ENCODE assay signal across 14 cellular contexts in genomic region chr3:32500225-32500624, GRCh38. TPM values are rescaled to one million over a fixed set of nuclear protein-coding genes. Genes with fewer than 3 reads are reported as not detected.
DNase-seq lines count a peak whose midpoint lies in the region; ATAC-seq, FAIRE-seq and TF ChIP-seq lines count a peak whose summit lies in the region.
"Had no signal": no experiment of that assay in that cellular context is flagged by ENCODE, and none has a peak within 500 bp of the region (broad histone marks: within the 10 kb centered on the region; RNA-seq: fewer than 3 reads in every experiment).

No MANE protein-coding gene starts in this region.

- H3K27me3 ChIP-seq in hepatocyte = no peaks in the 10 kb centered on the region
- H3K27me3 ChIP-seq in pancreas = no peaks in the 10 kb centered on the region
- H3K27me3 ChIP-seq: gastroesophageal sphincter had no signal

- H3K4me1 Mint-ChIP-seq in activated naive CD4-positive, alpha-beta T cell treated with anti-CD3 and anti-CD28 coated beads, Interleukin-2, amount 10 ng/mL, durations not matched to agents 7 days and 5 days = peaks cover 45% of the 10 kb centered on the region
- H3K4me1 Mint-ChIP-seq in stimulated activated naive B cell treated with anti-CD40 and anti-IgM and Interleukin-4, amounts not matched to agents 10 μg/mL and 1 μg/mL and 100 μg/mL, for 72 hours = peaks cover 19 to 60% of the 10 kb centered on the region in 2 donors

- H4K20me1 ChIP-seq in hepatocyte (ENCODE audit: insufficient read depth, poor library complexity, severe bottlenecking) = peaks cover 6% of the 10 kb centered on the region

- no peak for ATAC-seq in stimulated activated naive B cell treated with anti-CD40 and anti-IgM and Interleukin-4, amounts not matched to agents 10 μg/mL and 1 μg/mL and 100 μg/mL, for 72 hours (replicated peaks)
- ATAC-seq in GM21717 (IDR thresholded peaks at IDR 0.05; ENCODE audit: unreplicated experiment) (no peak), HG02938 (IDR thresholded peaks at IDR 0.05; ENCODE audit: unreplicated experiment) (no peak), pancreas (no peak)
- ATAC-seq: gastroesophageal sphincter had no signal

- no peak overlapping the region for H2AFZ ChIP-seq in hepatocyte

- no peaks in the 10 kb centered on the region for H3K9me2 ChIP-seq in hepatocyte (replicated peaks; ENCODE audit: insufficient read depth)

- peaks cover 9% of the 10 kb centered on the region for H3K4me1 ChIP-seq in hepatocyte (ENCODE audit: insufficient read depth)
- peaks cover 0 to 10% (median 0%) of the 10 kb centered on the region in 3 donors for H3K4me1 ChIP-seq in pancreas

- H3K27ac ChIP-seq in VCaP (peak overlapping the region; percentile 90), hepatocyte (peak overlapping the region; percentile 97), pancreas (no peak overlapping the region)
- H3K27ac ChIP-seq: SK-N-MC had no signal

- no peaks in the 10 kb centered on the region for H3K9me3 Mint-ChIP-seq in activated naive CD4-positive, alpha-beta T cell treated with anti-CD3 and anti-CD28 coated beads, Interleukin-2, amount 10 ng/mL, durations not matched to agents 7 days and 5 days
- H3K9me3 Mint-ChIP-seq in stimulated activated naive B cell treated with anti-CD40 and anti-IgM and Interleukin-4, amounts not matched to agents 10 μg/mL and 1 μg/mL and 100 μg/mL, for 72 hours = peaks cover 3 to 5% of the 10 kb centered on the region in 2 donors

- no peak for DNase-seq in activated naive CD4-positive, alpha-beta T cell treated with anti-CD3 and anti-CD28 coated beads, Interleukin-2, amount 10 ng/mL, durations not matched to agents 7 days and 5 days
- no peak for DNase-seq in activated naive CD4-positive, alpha-beta T cell treated with Interleukin-2 at 50 U/mL for 16 hours
- DNase-seq in hepatocyte (ENCODE audit: low spot score) (no peak), pancreas (no peak)
- DNase-seq in stimulated activated naive B cell treated with anti-CD40 and anti-IgM and Interleukin-4, amounts not matched to agents 10 μg/mL and 1 μg/mL and 100 μg/mL, for 72 hours = no peak
- DNase-seq: amniotic stem cell; HCEC 1CT; NCI-H82; stimulated activated CD4-positive, alpha-beta T cell treated with anti-CD3 and anti-CD28 coated beads, Interleukin-12 subunit alpha, Interleukin-12 subunit beta, amount 100 ng/mL, for 4 hours had no signal

- TF ChIP-seq CTCF in VCaP (conservative IDR thresholded peaks at IDR 0.05) (no peak), hepatocyte (IDR thresholded peaks at IDR 0.05; ENCODE audit: poor library complexity) (no peak), pancreas (IDR thresholded peaks at IDR 0.05) (no peak)

- no peaks in the 10 kb centered on the region for H3K27me3 Mint-ChIP-seq in activated naive CD4-positive, alpha-beta T cell treated with anti-CD3 and anti-CD28 coated beads, Interleukin-2, amount 10 ng/mL, durations not matched to agents 7 days and 5 days
- no peaks in the 10 kb centered on the region for H3K27me3 Mint-ChIP-seq in stimulated activated naive B cell treated with anti-CD40 and anti-IgM and Interleukin-4, amounts not matched to agents 10 μg/mL and 1 μg/mL and 100 μg/mL, for 72 hours

- no peak for FAIRE-seq in pancreas (lab: Jason Lieb, UNC)

- peak overlapping the region; percentile 77 for H3K4me2 ChIP-seq in hepatocyte

- peak overlapping the region; percentile 99 for H3K4me3 Mint-ChIP-seq in activated naive CD4-positive, alpha-beta T cell treated with anti-CD3 and anti-CD28 coated beads, Interleukin-2, amount 10 ng/mL, durations not matched to agents 7 days and 5 days
- peak overlapping the region; percentile 71 to 97 for H3K4me3 Mint-ChIP-seq in stimulated activated naive B cell treated with anti-CD40 and anti-IgM and Interleukin-4, amounts not matched to agents 10 μg/mL and 1 μg/mL and 100 μg/mL, for 72 hours

- H3K36me3 ChIP-seq in hepatocyte (replicated peaks; ENCODE audit: insufficient read depth, low read depth) (no peaks in the 10 kb centered on the region), pancreas (no peaks in the 10 kb centered on the region)
- H3K36me3 ChIP-seq: gastroesophageal sphincter had no signal

- H3K9me3 ChIP-seq in hepatocyte (ENCODE audit: low read depth) (no peaks in the 10 kb centered on the region), pancreas (no peaks in the 10 kb centered on the region)
- H3K9me3 ChIP-seq: gastroesophageal sphincter had no signal

- WGBS in hepatocyte (ENCODE audit: low lambda C conversion rate, missing lambda C conversion rate) = 38% methylated on average over 2 of the region's 2 CpGs
- WGBS in pancreas, 2 donors = 80 to 83% methylated on average over 2 of the region's 2 CpGs

- H3K79me2 ChIP-seq in hepatocyte = peaks cover 62% of the 10 kb centered on the region

- H3K36me3 Mint-ChIP-seq in activated naive CD4-positive, alpha-beta T cell treated with anti-CD3 and anti-CD28 coated beads, Interleukin-2, amount 10 ng/mL, durations not matched to agents 7 days and 5 days = peaks cover 20% of the 10 kb centered on the region
- peaks cover 34 to 40% of the 10 kb centered on the region in 2 donors for H3K36me3 Mint-ChIP-seq in stimulated activated naive B cell treated with anti-CD40 and anti-IgM and Interleukin-4, amounts not matched to agents 10 μg/mL and 1 μg/mL and 100 μg/mL, for 72 hours

- H3K27ac Mint-ChIP-seq in activated naive CD4-positive, alpha-beta T cell treated with anti-CD3 and anti-CD28 coated beads, Interleukin-2, amount 10 ng/mL, durations not matched to agents 7 days and 5 days = no peak overlapping the region
- peak overlapping the region; percentile 56 for H3K27ac Mint-ChIP-seq in stimulated activated naive B cell treated with anti-CD40 and anti-IgM and Interleukin-4, amounts not matched to agents 10 μg/mL and 1 μg/mL and 100 μg/mL, for 72 hours

- H3K4me3 ChIP-seq in hepatocyte (no peak overlapping the region), pancreas (no peak overlapping the region)
- H3K4me3 ChIP-seq: SK-N-MC had no signal

- intact Hi-C loops in pancreas (cut with DNase I) = no loop called here

- CTCF ChIA-PET in activated naive CD4-positive, alpha-beta T cell treated with anti-CD3 and anti-CD28 coated beads, Interleukin-2, amount 10 ng/mL, durations not matched to agents 7 days and 5 days (lab: Charles Lee) = no interaction called here

RNA-seq across cellular contexts. Expression of gene CMTM6, which starts 2.4 kb away (rescaled TPM):
- total RNA-seq in hepatocyte (125 and 133 TPM in 2 replicates), pancreas (10 to 100 TPM in 4 of 6 donors, 1 to 10 TPM in 2; 8.4 to 34.0 (median 13.7) TPM)
- polyA plus RNA-seq in hepatocyte (82.7 TPM in 2 replicates), pancreas (10 to 100 TPM; 10.3 to 18.5 TPM)

Comparison
In these comparisons a context has a peak if more than half of its experiments do, and no peak if none do; other contexts are left out.
1. H3K27ac ChIP-seq: peak in VCaP (single experiment) and hepatocyte (single experiment); none in pancreas (0 of 4).